Comparison of ENCODE assay signal across 1 cellular context in the genomic region with DNA sequence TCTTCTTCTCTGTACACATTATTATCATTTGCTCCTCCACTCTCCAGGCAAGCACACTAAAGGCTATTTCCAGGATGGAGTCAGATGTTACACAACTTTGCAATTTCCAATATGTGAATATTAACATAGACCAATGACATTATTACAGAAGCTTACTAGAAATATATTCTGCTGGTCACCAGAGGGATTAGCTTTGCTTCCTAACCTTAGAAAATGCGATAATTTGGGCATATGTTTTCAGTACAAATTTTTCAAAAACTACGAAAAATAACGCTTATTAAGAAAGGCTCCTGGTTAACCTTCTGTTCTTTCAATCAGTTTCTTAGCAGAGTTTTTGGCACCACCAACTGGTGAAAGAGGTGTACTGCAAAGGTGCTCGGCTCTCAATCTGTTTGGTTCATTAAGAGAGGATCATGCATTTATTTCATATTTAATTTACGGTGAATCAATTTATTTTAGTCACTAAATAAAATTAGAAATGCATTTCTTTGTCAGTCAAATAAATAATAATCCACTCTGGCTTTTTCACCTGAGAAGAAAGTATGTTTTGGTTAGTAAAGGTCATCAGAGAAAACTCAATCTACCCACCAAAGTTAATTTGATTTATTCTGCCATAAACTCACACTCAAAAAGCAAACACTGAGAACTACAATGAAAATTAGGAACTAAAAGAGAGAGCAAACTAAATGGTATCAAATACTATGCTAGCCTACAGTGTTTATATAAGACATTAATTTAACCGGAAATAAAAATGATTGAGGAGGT.
TF ChIP-seq lines count a peak whose summit lies in the region.

No MANE protein-coding gene starts in this region.

TF ChIP-seq in endothelial cell of umbilical vein, 7 proteins besides CTCF, POLR2A, EP300 and RAD21:
- TF ChIP-seq EZH2 (IDR thresholded peaks at IDR 0.05; ENCODE audit: borderline replicate concordance, low read depth, low read length, severe bottlenecking) (no peak), MYC (IDR thresholded peaks at IDR 0.05; ENCODE audit: low read depth, low read length) (no peak), JUN (IDR thresholded peaks at IDR 0.05; ENCODE audit: borderline replicate concordance, insufficient read depth, insufficient read length, low read depth) (no peak), POLR2AphosphoS5 (IDR thresholded peaks at IDR 0.05; ENCODE audit: insufficient read depth, low read depth, low read length) (no peak), GATA2 (IDR thresholded peaks at IDR 0.05; ENCODE audit: insufficient read depth, insufficient read length, low read depth, low read length) (no peak), FOS (IDR thresholded peaks at IDR 0.05; ENCODE audit: borderline replicate concordance, insufficient read depth, low read length) (no peak)
- TF ChIP-seq, protein P1, sequence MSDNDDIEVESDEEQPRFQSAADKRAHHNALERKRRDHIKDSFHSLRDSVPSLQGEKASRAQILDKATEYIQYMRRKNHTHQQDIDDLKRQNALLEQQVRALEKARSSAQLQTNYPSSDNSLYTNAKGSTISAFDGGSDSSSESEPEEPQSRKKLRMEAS (IDR thresholded peaks at IDR 0.05; ENCODE audit: insufficient read depth, insufficient read length): no peak
